In genomic region chr18:56158676-56159075, GRCh38 we compare ENCODE assay signal across 30 cellular contexts.
"Had no signal": no experiment of that assay in that cellular context is flagged by ENCODE, and none has a peak within 500 bp of the region (broad histone marks: within the 10 kb centered on the region; RNA-seq: fewer than 3 reads in every experiment).

No MANE protein-coding gene starts in this region.

- H3K9me3 ChIP-seq: colonic mucosa, esophagus muscularis mucosa, esophagus squamous epithelium, gastrocnemius medialis, gastroesophageal sphincter, heart left ventricle had no signal

- H3K27me3 ChIP-seq: colonic mucosa, dorsolateral prefrontal cortex, esophagus muscularis mucosa, esophagus squamous epithelium, foreskin keratinocyte, gastrocnemius medialis, gastroesophageal sphincter, heart left ventricle, heart right ventricle, hepatocyte had no signal

- H3K9me3 Mint-ChIP-seq: dendritic cell treated with granulocyte-macrophage colony-stimulating factor and Interleukin-4, amounts not matched to agents 40 ng/mL and 50 ng/mL, for 4 days had no signal

- ATAC-seq: effector memory CD8-positive, alpha-beta T cell; esophagus mucosa; foreskin keratinocyte; gastrocnemius medialis; gastroesophageal sphincter; heart left ventricle; heart right ventricle had no signal

- H3K4me3 Mint-ChIP-seq: dendritic cell treated with granulocyte-macrophage colony-stimulating factor and Interleukin-4, amounts not matched to agents 40 ng/mL and 50 ng/mL, for 4 days; effector memory CD8-positive, alpha-beta T cell; endodermal cell had no signal

- H3K27ac ChIP-seq: colonic mucosa, coronary artery, dorsolateral prefrontal cortex, epithelial cell of prostate, esophagus muscularis mucosa, esophagus squamous epithelium, foreskin keratinocyte, gastrocnemius medialis, gastroesophageal sphincter, heart left ventricle, heart right ventricle, hepatocyte had no signal

- H2AFZ ChIP-seq: hepatocyte had no signal

- H3K36me3 ChIP-seq: colonic mucosa, esophagus muscularis mucosa, esophagus squamous epithelium, gastrocnemius medialis, gastroesophageal sphincter, heart left ventricle, heart right ventricle had no signal

- DNase-seq: colonic mucosa; cortex of kidney; dermis blood vessel endothelial cell; dorsolateral prefrontal cortex; effector CD4-positive, alpha-beta T cell; effector CD8-positive, alpha-beta T cell; effector memory CD4-positive, alpha-beta T cell; effector memory CD8-positive, alpha-beta T cell; endodermal cell; erythroblast; esophagus squamous epithelium; foreskin fibroblast; foreskin keratinocyte; foreskin melanocyte; gastrocnemius medialis; glutamatergic neuron; head of caudate nucleus; heart left ventricle; heart right ventricle; hippocampal formation had no signal

- H3K27me3 Mint-ChIP-seq: dendritic cell treated with granulocyte-macrophage colony-stimulating factor and Interleukin-4, amounts not matched to agents 40 ng/mL and 50 ng/mL, for 4 days; effector memory CD8-positive, alpha-beta T cell had no signal

- H3K4me1 ChIP-seq: colonic mucosa, foreskin keratinocyte had no signal

- H3K4me2 ChIP-seq: hepatocyte had no signal

- FAIRE-seq: endometrium, endothelial cell of umbilical vein, frontal cortex had no signal

- H3K27ac Mint-ChIP-seq: dendritic cell treated with granulocyte-macrophage colony-stimulating factor and Interleukin-4, amounts not matched to agents 40 ng/mL and 50 ng/mL, for 4 days; effector memory CD8-positive, alpha-beta T cell; endodermal cell had no signal

- H3K4me3 ChIP-seq: colonic mucosa, coronary artery, dorsolateral prefrontal cortex, esophagus muscularis mucosa, esophagus squamous epithelium, gastrocnemius medialis, gastroesophageal sphincter, heart left ventricle, heart right ventricle, hepatocyte had no signal
